In the genomic region with DNA sequence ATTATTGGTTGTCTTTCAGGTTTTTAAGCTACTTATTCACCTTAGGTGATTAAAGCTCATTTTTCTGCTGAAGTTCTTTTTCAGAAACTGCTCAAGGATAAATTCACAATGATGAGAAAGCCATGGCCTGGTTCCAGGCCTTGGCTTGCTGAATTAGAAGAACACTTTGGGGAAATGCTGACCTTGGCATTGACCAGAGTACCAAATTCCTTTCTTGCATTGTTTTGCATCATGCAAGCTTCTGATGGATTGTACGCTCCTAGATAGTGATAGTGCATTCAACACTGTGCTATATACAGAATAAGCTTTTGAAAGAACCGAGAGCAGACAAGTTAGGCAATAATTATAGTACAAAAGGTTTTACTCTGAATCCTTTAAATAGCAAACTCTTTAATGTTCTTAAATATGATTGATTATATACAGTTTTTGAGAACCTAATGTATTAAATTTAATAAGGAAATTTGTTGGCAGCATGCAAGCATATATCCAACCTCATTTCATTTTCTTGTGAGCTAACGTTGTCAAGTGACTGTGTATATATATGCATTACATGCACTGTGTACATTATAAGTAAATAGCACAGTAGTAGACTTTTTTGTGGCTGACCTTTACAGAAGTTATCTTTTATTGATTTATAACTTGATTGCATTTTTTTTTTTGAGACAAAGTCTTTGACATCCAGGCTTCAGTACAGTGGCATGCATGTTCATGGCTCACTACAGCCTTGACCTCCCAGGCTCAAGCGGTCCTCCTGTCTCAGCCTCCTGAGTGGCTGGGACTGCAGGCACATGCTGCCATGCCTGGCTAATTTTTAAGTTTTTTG, we compare ENCODE assay signal across 1 cellular context.
A peak's percentile ranks its signal among the peaks of the same experiment; 100 is the strongest.
TF ChIP-seq lines count a peak whose summit lies in the region.

No MANE protein-coding gene starts in this region.

TF ChIP-seq in HepG2, 621 proteins besides CTCF, POLR2A, EP300 and RAD21 (continued from another document):
- TF ChIP-seq, protein P1, sequence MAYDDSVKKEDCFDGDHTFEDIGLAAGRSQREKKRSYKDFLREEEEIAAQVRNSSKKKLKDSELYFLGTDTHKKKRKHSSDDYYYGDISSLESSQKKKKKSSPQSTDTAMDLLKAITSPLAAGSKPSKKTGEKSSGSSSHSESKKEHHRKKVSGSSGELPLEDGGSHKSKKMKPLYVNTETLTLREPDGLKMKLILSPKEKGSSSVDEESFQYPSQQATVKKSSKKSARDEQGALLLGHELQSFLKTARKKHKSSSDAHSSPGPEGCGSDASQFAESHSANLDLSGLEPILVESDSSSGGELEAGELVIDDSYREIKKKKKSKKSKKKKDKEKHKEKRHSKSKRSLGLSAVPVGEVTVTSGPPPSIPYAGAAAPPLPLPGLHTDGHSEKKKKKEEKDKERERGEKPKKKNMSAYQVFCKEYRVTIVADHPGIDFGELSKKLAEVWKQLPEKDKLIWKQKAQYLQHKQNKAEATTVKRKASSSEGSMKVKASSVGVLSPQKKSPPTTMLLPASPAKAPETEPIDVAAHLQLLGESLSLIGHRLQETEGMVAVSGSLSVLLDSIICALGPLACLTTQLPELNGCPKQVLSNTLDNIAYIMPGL (CRISPR knock-in tag; IDR thresholded peaks at IDR 0.05; ENCODE audit: borderline replicate concordance in 1 of 2, low read depth in 1 of 2), result no peak
- TF ChIP-seq AGO1 (IDR thresholded peaks at IDR 0.05; ENCODE audit: low read depth, low read length, poor library complexity, severe bottlenecking) (no peak), ZNF44 (CRISPR knock-in tag; IDR thresholded peaks at IDR 0.05) (no peak), SPEN (CRISPR knock-in tag; IDR thresholded peaks at IDR 0.05; ENCODE audit: low read depth) (no peak), ZNF652 (CRISPR knock-in tag; IDR thresholded peaks at IDR 0.05; ENCODE audit: borderline replicate concordance, low read depth) (no peak), SOX6 (IDR thresholded peaks at IDR 0.05) (no peak), SOX6 (CRISPR knock-in tag; IDR thresholded peaks at IDR 0.05) (peak; percentile 55), ZNF263 (CRISPR knock-in tag; IDR thresholded peaks at IDR 0.05) (no peak), CEBPB (IDR thresholded peaks at IDR 0.05; ENCODE audit: borderline replicate concordance, low read depth, low read length) (peak; percentile 65; the same call in 1 of the 2 replicates), MAFK (conservative IDR thresholded peaks at IDR 0.05 in 1 of 2, IDR thresholded peaks at IDR 0.05 in 1 of 2; ENCODE audit: low read length in 2 of 2) (peak; percentile 58)
- TF ChIP-seq, protein P2, sequence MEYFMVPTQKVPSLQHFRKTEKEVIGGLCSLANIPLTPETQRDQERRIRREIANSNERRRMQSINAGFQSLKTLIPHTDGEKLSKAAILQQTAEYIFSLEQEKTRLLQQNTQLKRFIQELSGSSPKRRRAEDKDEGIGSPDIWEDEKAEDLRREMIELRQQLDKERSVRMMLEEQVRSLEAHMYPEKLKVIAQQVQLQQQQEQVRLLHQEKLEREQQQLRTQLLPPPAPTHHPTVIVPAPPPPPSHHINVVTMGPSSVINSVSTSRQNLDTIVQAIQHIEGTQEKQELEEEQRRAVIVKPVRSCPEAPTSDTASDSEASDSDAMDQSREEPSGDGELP (IDR thresholded peaks at IDR 0.05; ENCODE audit: borderline replicate concordance, low read depth), result no peak
- TF ChIP-seq, protein P3, sequence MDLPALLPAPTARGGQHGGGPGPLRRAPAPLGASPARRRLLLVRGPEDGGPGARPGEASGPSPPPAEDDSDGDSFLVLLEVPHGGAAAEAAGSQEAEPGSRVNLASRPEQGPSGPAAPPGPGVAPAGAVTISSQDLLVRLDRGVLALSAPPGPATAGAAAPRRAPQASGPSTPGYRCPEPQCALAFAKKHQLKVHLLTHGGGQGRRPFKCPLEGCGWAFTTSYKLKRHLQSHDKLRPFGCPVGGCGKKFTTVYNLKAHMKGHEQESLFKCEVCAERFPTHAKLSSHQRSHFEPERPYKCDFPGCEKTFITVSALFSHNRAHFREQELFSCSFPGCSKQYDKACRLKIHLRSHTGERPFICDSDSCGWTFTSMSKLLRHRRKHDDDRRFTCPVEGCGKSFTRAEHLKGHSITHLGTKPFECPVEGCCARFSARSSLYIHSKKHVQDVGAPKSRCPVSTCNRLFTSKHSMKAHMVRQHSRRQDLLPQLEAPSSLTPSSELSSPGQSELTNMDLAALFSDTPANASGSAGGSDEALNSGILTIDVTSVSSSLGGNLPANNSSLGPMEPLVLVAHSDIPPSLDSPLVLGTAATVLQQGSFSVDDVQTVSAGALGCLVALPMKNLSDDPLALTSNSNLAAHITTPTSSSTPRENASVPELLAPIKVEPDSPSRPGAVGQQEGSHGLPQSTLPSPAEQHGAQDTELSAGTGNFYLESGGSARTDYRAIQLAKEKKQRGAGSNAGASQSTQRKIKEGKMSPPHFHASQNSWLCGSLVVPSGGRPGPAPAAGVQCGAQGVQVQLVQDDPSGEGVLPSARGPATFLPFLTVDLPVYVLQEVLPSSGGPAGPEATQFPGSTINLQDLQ (CRISPR knock-in tag; IDR thresholded peaks at IDR 0.05), result no peak
- TF ChIP-seq, protein P4, sequence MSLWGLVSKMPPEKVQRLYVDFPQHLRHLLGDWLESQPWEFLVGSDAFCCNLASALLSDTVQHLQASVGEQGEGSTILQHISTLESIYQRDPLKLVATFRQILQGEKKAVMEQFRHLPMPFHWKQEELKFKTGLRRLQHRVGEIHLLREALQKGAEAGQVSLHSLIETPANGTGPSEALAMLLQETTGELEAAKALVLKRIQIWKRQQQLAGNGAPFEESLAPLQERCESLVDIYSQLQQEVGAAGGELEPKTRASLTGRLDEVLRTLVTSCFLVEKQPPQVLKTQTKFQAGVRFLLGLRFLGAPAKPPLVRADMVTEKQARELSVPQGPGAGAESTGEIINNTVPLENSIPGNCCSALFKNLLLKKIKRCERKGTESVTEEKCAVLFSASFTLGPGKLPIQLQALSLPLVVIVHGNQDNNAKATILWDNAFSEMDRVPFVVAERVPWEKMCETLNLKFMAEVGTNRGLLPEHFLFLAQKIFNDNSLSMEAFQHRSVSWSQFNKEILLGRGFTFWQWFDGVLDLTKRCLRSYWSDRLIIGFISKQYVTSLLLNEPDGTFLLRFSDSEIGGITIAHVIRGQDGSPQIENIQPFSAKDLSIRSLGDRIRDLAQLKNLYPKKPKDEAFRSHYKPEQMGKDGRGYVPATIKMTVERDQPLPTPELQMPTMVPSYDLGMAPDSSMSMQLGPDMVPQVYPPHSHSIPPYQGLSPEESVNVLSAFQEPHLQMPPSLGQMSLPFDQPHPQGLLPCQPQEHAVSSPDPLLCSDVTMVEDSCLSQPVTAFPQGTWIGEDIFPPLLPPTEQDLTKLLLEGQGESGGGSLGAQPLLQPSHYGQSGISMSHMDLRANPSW (CRISPR knock-in tag; IDR thresholded peaks at IDR 0.05; ENCODE audit: borderline replicate concordance), result no peak
- TF ChIP-seq, protein P5, sequence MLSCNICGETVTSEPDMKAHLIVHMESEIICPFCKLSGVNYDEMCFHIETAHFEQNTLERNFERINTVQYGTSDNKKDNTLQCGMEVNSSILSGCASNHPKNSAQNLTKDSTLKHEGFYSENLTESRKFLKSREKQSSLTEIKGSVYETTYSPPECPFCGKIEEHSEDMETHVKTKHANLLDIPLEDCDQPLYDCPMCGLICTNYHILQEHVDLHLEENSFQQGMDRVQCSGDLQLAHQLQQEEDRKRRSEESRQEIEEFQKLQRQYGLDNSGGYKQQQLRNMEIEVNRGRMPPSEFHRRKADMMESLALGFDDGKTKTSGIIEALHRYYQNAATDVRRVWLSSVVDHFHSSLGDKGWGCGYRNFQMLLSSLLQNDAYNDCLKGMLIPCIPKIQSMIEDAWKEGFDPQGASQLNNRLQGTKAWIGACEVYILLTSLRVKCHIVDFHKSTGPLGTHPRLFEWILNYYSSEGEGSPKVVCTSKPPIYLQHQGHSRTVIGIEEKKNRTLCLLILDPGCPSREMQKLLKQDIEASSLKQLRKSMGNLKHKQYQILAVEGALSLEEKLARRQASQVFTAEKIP (CRISPR knock-in tag; IDR thresholded peaks at IDR 0.05; ENCODE audit: borderline replicate concordance), result no peak
